1 cellular context compared by ENCODE assay signal in genomic region chr4:176354884-176355283, GRCh38.
TF ChIP-seq lines count a peak whose summit lies in the region.

No MANE protein-coding gene starts in this region.

TF ChIP-seq in GM23338, 12 proteins besides CTCF, POLR2A, EP300 and RAD21 (continued from another document):
- no peak for TF ChIP-seq ZNF462 (CRISPR knock-in tag; IDR thresholded peaks at IDR 0.05)
- no peak for TF ChIP-seq JUNB (IDR thresholded peaks at IDR 0.05; ENCODE audit: unreplicated experiment)
- TF ChIP-seq EZH2phosphoT487 (IDR thresholded peaks at IDR 0.05; ENCODE audit: unreplicated experiment): no peak
- TF ChIP-seq CREB1 (CRISPR knock-in tag; IDR thresholded peaks at IDR 0.05; ENCODE audit: low read depth): no peak
- TF ChIP-seq NANOG (IDR thresholded peaks at IDR 0.05; ENCODE audit: borderline replicate concordance): no peak
- no peak for TF ChIP-seq STAT1 (IDR thresholded peaks at IDR 0.05; ENCODE audit: unreplicated experiment)
